Comparison of ENCODE assay signal across 4 cellular contexts in genomic region chr2:15258385-15258784, GRCh38.
A peak's percentile ranks its signal among the peaks of the same experiment; 100 is the strongest.
DNase-seq lines count a peak whose midpoint lies in the region; ATAC-seq, FAIRE-seq and TF ChIP-seq lines count a peak whose summit lies in the region.
"Not testable (repeated sequence)": the region's sequence is repeated elsewhere in the genome, so short reads cannot be mapped to it uniquely, and the experiment has no call there.

No MANE protein-coding gene starts in this region.

- H3K4me1 ChIP-seq in HEK293 (ENCODE audit: control insufficient read depth, insufficient read depth, low read length) (peaks cover 24% of the 10 kb centered on the region), K562 (replicated peaks in 1 of 2; ENCODE audit: control insufficient read depth in 2 of 2, insufficient read depth in 2 of 2, low read length in 2 of 2) (peaks cover 7 to 11% of the 10 kb centered on the region in 2 experiments; a peak in 3 of 5 replicates), HepG2 (ENCODE audit: insufficient read depth, low read length) (peaks cover 18% of the 10 kb centered on the region)
- not testable (repeated sequence) for H3K4me1 ChIP-seq in endodermal cell (ENCODE audit: control insufficient read depth, insufficient read depth, low read length)

- not testable (repeated sequence) for H3K36me3 ChIP-seq in HEK293 (ENCODE audit: control insufficient read depth in 2 of 2, insufficient read depth in 1 of 2, low read length in 2 of 2); endodermal cell (ENCODE audit: control insufficient read depth, insufficient read depth, low read length); HepG2 (replicated peaks in 1 of 2; ENCODE audit: control insufficient read depth in 1 of 2, insufficient read depth in 2 of 2, low read length in 2 of 2)
- H3K36me3 ChIP-seq in K562 (ENCODE audit: control insufficient read depth, insufficient read depth, low read length) = peaks cover 14% of the 10 kb centered on the region; the same call in 1 of the 3 replicates

- not testable (repeated sequence) for TF ChIP-seq CTCF in HEK293 (tag by site-specific recombination; IDR thresholded peaks at IDR 0.05); K562 (IDR thresholded peaks at IDR 0.05 in 2 of 3, conservative IDR thresholded peaks at IDR 0.05 in 1 of 3; ENCODE audit: insufficient read depth in 2 of 3, low read depth in 1 of 3, low read length in 3 of 3); endodermal cell (conservative IDR thresholded peaks at IDR 0.05); HepG2 (CRISPR knock-in tag; IDR thresholded peaks at IDR 0.05)

- not testable (repeated sequence) for H3K27me3 ChIP-seq in K562 (ENCODE audit: control insufficient read depth in 2 of 2, insufficient read depth in 2 of 2, low read length in 2 of 2); endodermal cell (ENCODE audit: control insufficient read depth, insufficient read depth, low read length, poor library complexity, severe bottlenecking); HepG2 (ENCODE audit: control insufficient read depth in 1 of 2, insufficient read depth in 2 of 2, low read length in 2 of 2)

- peaks cover 27% of the 10 kb centered on the region for H3K36me3 Mint-ChIP-seq in endodermal cell (ENCODE audit: low read depth)

- H3K4me2 ChIP-seq in K562 (ENCODE audit: insufficient read depth, low read length); HepG2 (ENCODE audit: low read depth, low read length): not testable (repeated sequence)

- H3K9me1 ChIP-seq in K562 (ENCODE audit: control insufficient read depth, insufficient read depth, low read length) = not testable (repeated sequence)

- not testable (repeated sequence) for H3K27ac ChIP-seq in HEK293 (ENCODE audit: extremely low read depth, low read depth, low read length); K562 (ENCODE audit: extremely low read depth, low read depth, low read length); endodermal cell (ENCODE audit: low read depth, low read length); HepG2 (ENCODE audit: extremely low read length, insufficient read depth, low read length)

- not testable (repeated sequence) for BruUV-seq in K562 (replicated peaks; lab: Mats Ljungman, UMichigan); HepG2 (replicated peaks; lab: Mats Ljungman, UMichigan)

- not testable (repeated sequence) for H4K20me1 ChIP-seq in K562 (replicated peaks; ENCODE audit: control insufficient read depth, insufficient read depth, low read length); HepG2 (ENCODE audit: insufficient read depth, low read length)

- not testable (repeated sequence) for TF ChIP-seq EP300 in K562 (IDR thresholded peaks at IDR 0.05; ENCODE audit: low read length); HepG2 (IDR thresholded peaks at IDR 0.05; ENCODE audit: low read depth in 2 of 2, low read length in 2 of 2); HepG2 (CRISPR knock-in tag; IDR thresholded peaks at IDR 0.05; ENCODE audit: borderline replicate concordance)

- not testable (repeated sequence) for H3K4me3 Mint-ChIP-seq in endodermal cell

- not testable (repeated sequence) for H3K79me2 ChIP-seq in K562 (ENCODE audit: control insufficient read depth, insufficient read depth, low read length); HepG2 (ENCODE audit: insufficient read depth, low read length)

- in situ Hi-C loops in K562 (cut with MboI); HepG2 (cut with HindIII; ENCODE audit: extremely low pct_ligation_motif_present, low pct_unique_long_range_greater_than_20kb): not testable (repeated sequence)

- H3K9me3 Mint-ChIP-seq in endodermal cell = peaks cover 47% of the 10 kb centered on the region

- H3K9me3 ChIP-seq in HEK293 (ENCODE audit: control insufficient read depth, insufficient read depth, low read depth, low read length); K562 (replicated peaks; ENCODE audit: control insufficient read depth, insufficient read depth, low read depth, low read length); HepG2 (ENCODE audit: low read length): not testable (repeated sequence)
- peaks cover 40% of the 10 kb centered on the region for H3K9me3 ChIP-seq in endodermal cell (ENCODE audit: control insufficient read depth, low read length)

- WGBS in K562 (ENCODE audit: insufficient coverage, low coverage, missing lambda C conversion rate) = 86% methylated on average over 7 of the region's 7 CpGs
- 90 to 95% methylated on average over 4 to 6 of the region's 7 CpGs for WGBS in endodermal cell (ENCODE audit: insufficient coverage in 1 of 2, insufficient read length in 1 of 2), 2 experiments
- WGBS in HepG2 (ENCODE audit: low lambda C conversion rate) = 98% methylated on average over 7 of the region's 7 CpGs

- not testable (repeated sequence) for ATAC-seq in K562, HepG2

- POLR2A ChIA-PET in HEK293 (lab: Yijun Ruan, JAX); K562 (lab: Yijun Ruan, JAX); HepG2 (lab: Yijun Ruan, JAX): not testable (repeated sequence)

- not testable (repeated sequence) for H3K9ac ChIP-seq in K562 (ENCODE audit: insufficient read depth in 1 of 2, low read depth in 2 of 2, low read length in 2 of 2); endodermal cell (ENCODE audit: extremely low read depth, low read length, poor library complexity, severe bottlenecking); HepG2 (ENCODE audit: insufficient read depth, low read depth, low read length)

- not testable (repeated sequence) for H3K4me3 ChIP-seq in HEK293 (ENCODE audit: low read depth, low read length); K562; HepG2 (replicated peaks in 1 of 3; ENCODE audit: insufficient read depth in 1 of 3, low read depth in 2 of 3, low read length in 3 of 3)
- H3K4me3 ChIP-seq in endodermal cell (ENCODE audit: low read length) = peak overlapping the region; percentile 2

- FAIRE-seq in K562 (lab: Jason Lieb, UNC); HepG2 (lab: Jason Lieb, UNC): not testable (repeated sequence)

- H3K27me3 Mint-ChIP-seq in endodermal cell (ENCODE audit: insufficient read depth) = peaks cover 35% of the 10 kb centered on the region

- not testable (repeated sequence) for H3K27ac Mint-ChIP-seq in endodermal cell

- CTCF ChIA-PET in HEK293 (lab: Yijun Ruan, JAX); K562 (lab: Yijun Ruan, JAX; ENCODE audit: low intra/inter-chr PET ratio); HepG2 (lab: Yijun Ruan, JAX; ENCODE audit: low intra/inter-chr PET ratio, low total read pairs): not testable (repeated sequence)

- TF ChIP-seq POLR2A in K562 (conservative IDR thresholded peaks at IDR 0.05); HepG2 (IDR thresholded peaks at IDR 0.05; ENCODE audit: insufficient read depth in 1 of 2, low read depth in 2 of 2, low read length in 2 of 2): not testable (repeated sequence)

- peaks cover 27% of the 10 kb centered on the region for H3K4me1 Mint-ChIP-seq in endodermal cell

- not testable (repeated sequence) for H2AFZ ChIP-seq in K562 (ENCODE audit: low read depth, low read length); HepG2 (ENCODE audit: low read length)

- not testable (repeated sequence) for DNase-seq in K562 (ENCODE audit: extremely low read depth in 1 of 4, low spot score in 3 of 4); endodermal cell; HepG2 (ENCODE audit: low spot score)

- intact Hi-C loops in K562 (cut with micrococcal nuclease); HepG2 (cut with micrococcal nuclease; ENCODE audit: unreplicated experiment): not testable (repeated sequence)

- not testable (repeated sequence) for TF ChIP-seq RAD21 in K562 (CRISPR knock-in tag; conservative IDR thresholded peaks at IDR 0.05 in 1 of 2, IDR thresholded peaks at IDR 0.05 in 1 of 2); HepG2 (CRISPR knock-in tag; IDR thresholded peaks at IDR 0.05)

TF ChIP-seq in HEK293, 187 proteins besides CTCF, POLR2A, EP300 and RAD21:
- TF ChIP-seq SETDB1 (IDR thresholded peaks at IDR 0.05; ENCODE audit: insufficient read length, low read length) = peak; percentile 21

TF ChIP-seq in K562, 482 proteins besides CTCF, POLR2A, EP300 and RAD21 (continues in another document):
- peak in 1 of 2 experiments; percentile 35; a peak in 1 of 3 replicates for TF ChIP-seq CBX3 (IDR thresholded peaks at IDR 0.05; ENCODE audit: borderline replicate concordance in 1 of 2, low read length in 2 of 2)
- peak; percentile 33; the same call in 1 of the 2 replicates for TF ChIP-seq ZNF445 (CRISPR knock-in tag; IDR thresholded peaks at IDR 0.05; ENCODE audit: low read depth)

TF ChIP-seq in HepG2, 621 proteins besides CTCF, POLR2A, EP300 and RAD21:
- peak; percentile 49; the same call in 1 of the 2 replicates for TF ChIP-seq ZBTB33 (CRISPR knock-in tag; IDR thresholded peaks at IDR 0.05)
